In genomic region chr2:119659601-119660342, GRCh38 we compare ENCODE assay signal across 8 cellular contexts. TPM values are rescaled to one million over a fixed set of nuclear protein-coding genes. Genes with fewer than 3 reads are reported as not detected.
DNase-seq lines count a peak whose midpoint lies in the region; ATAC-seq lines count a peak whose summit lies in the region.

No MANE protein-coding gene starts in this region.

- no peak overlapping the region for H3K4me3 ChIP-seq in HAP-1

- no peaks in the 10 kb centered on the region for H3K4me1 ChIP-seq in HAP-1

- in situ Hi-C loops in HAP-1 (cut with MboI; ENCODE audit: low sequenced_read_pairs), result no loop called here

- no peaks in the 10 kb centered on the region; the same call in 1 of the 2 replicates for H3K27me3 ChIP-seq in HAP-1 (ENCODE audit: low read depth)

- H3K36me3 ChIP-seq in HAP-1 (replicated peaks), result no peaks in the 10 kb centered on the region

- no peaks in the 10 kb centered on the region for H3K9me3 ChIP-seq in HAP-1

- ATAC-seq in esophagus mucosa (no peak), GM21381 (IDR thresholded peaks at IDR 0.05; ENCODE audit: unreplicated experiment) (no peak)

- DNase-seq in COLO829 (ENCODE audit: low spot score), result peak; percentile 63
- peak; percentile 12 to 67 for DNase-seq in HAP-1 (ENCODE audit: low spot score in 2 of 2)
- DNase-seq in NOMO-1 treated with dmso at 0.1 percent for 144 hours (lab: John Stamatoyannopoulos, UW; ENCODE audit: unreplicated experiment), result peak; percentile 9
- DNase-seq in amniotic epithelial cell (ENCODE audit: low read depth), result peak; percentile 42
- peak; percentile 41 for DNase-seq in iris pigment epithelial cell (ENCODE audit: low read depth)
- peak; percentile 8 for DNase-seq in stimulated activated naive CD4-positive, alpha-beta T cell treated with Interleukin-2 at 50 U/mL for 16 hours (lab: John Stamatoyannopoulos, UW)

RNA-seq across cellular contexts. Expression of gene TMEM177, which starts 19.2 kb away (rescaled TPM):
- 5.3 TPM for total RNA-seq in esophagus mucosa

Comparison
In these comparisons a context has a peak if more than half of its experiments do, and no peak if none do; other contexts are left out.
1. DNase-seq: peak in every context shown above with its lines; median percentile 63 in COLO829; 42 in amniotic epithelial cell; 41 in iris pigment epithelial cell; 40 in HAP-1; 9 in NOMO-1 treated with dmso at 0.1 percent for 144 hours; 8 in stimulated activated naive CD4-positive, alpha-beta T cell treated with Interleukin-2 at 50 U/mL for 16 hours.